22 cellular contexts compared by ENCODE assay signal in the genomic region with DNA sequence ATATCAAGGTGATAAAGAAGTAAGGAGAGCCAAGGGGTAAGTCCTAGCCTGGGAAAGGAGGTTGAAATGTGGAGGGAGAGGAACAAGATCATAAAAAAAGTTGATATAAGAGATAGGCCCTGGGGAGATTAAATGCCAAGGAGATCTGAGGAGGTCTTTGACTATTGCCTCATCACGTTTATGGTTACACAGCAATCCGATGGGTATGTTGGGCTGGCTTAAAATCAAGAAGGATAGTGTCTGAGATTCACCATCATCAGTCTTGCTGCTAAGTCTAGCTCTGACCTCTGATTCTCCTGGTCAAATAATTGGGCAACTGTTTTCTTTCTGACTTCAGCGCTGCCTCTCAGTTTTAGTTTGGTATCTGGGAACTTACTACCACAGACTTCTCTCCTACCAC.
DNase-seq lines count a peak whose midpoint lies in the region; FAIRE-seq and TF ChIP-seq lines count a peak whose summit lies in the region.
"Had no signal": no experiment of that assay in that cellular context is flagged by ENCODE, and none has a peak within 500 bp of the region (broad histone marks: within the 10 kb centered on the region; RNA-seq: fewer than 3 reads in every experiment).

No MANE protein-coding gene starts in this region.

- no peaks in the 10 kb centered on the region for H3K27me3 ChIP-seq in left ventricle myocardium inferior (ENCODE audit: low read depth)
- H3K27me3 ChIP-seq: BE2C; BLaER1 treated with 17β-estradiol and CSF1 and Interleukin-3, amounts not matched to agents 10 nM and 100 nM had no signal

- intact Hi-C loops in left ventricle myocardium inferior (cut with micrococcal nuclease) = no loop called here

- no peaks in the 10 kb centered on the region for H3K9me3 ChIP-seq in left ventricle myocardium inferior (replicated peaks)
- H3K9me3 ChIP-seq: BE2C; BLaER1 treated with 17β-estradiol and CSF1 and Interleukin-3, amounts not matched to agents 10 nM and 100 nM had no signal

- TF ChIP-seq CTCF in fibroblast of mammary gland (conservative IDR thresholded peaks at IDR 0.05; ENCODE audit: control insufficient read depth, insufficient read depth, low read depth, low read length) (no peak), left ventricle myocardium inferior (IDR thresholded peaks at IDR 0.05; ENCODE audit: borderline replicate concordance) (no peak)

- no peak for TF ChIP-seq POLR2A in GM12892 (IDR thresholded peaks at IDR 0.05; ENCODE audit: low read depth, low read length)

- H3K36me3 ChIP-seq in left ventricle myocardium inferior = no peaks in the 10 kb centered on the region
- H3K36me3 ChIP-seq: BE2C; BLaER1 treated with 17β-estradiol and CSF1 and Interleukin-3, amounts not matched to agents 10 nM and 100 nM had no signal

- no peaks in the 10 kb centered on the region for H3K4me1 ChIP-seq in left ventricle myocardium inferior
- H3K4me1 ChIP-seq: BE2C; BLaER1 treated with 17β-estradiol and CSF1 and Interleukin-3, amounts not matched to agents 10 nM and 100 nM had no signal

- DNase-seq in EH (ENCODE audit: low read depth) (peak; percentile 10), LHCN-M2 (ENCODE audit: low read depth) (peak; percentile 1), fibroblast of mammary gland (ENCODE audit: low read depth) (peak; percentile 24), skeletal muscle cell (ENCODE audit: low read depth) (peak; percentile 62), GM12892 (ENCODE audit: insufficient read length) (no peak), NCI-H2196 treated with DMSO at 0.1 percent for 48 hours (lab: John Stamatoyannopoulos, UW; ENCODE audit: unreplicated experiment) (no peak), NCI-H2081 (lab: John Stamatoyannopoulos, UW) (no peak), left ventricle myocardium inferior (no peak)
- DNase-seq: ACHN; AML-193; BE2C; CD4-positive, alpha-beta T cell; CD8-positive, alpha-beta memory T cell; DMS 273 treated with DMSO at 0.1 percent for 48 hours; DMS79; H9 had no signal

- H3K27ac ChIP-seq in left ventricle myocardium inferior (replicated peaks) = no peak overlapping the region
- H3K27ac ChIP-seq: 22Rv1; BLaER1 treated with 17β-estradiol and CSF1 and Interleukin-3, amounts not matched to agents 10 nM and 100 nM had no signal

- FAIRE-seq in GM12892 (lab: Jason Lieb, UNC) = no peak
- FAIRE-seq: A204.1, D721Med, G401.6 had no signal

- no peak overlapping the region for H3K4me3 ChIP-seq in fibroblast of mammary gland (ENCODE audit: control insufficient read depth, low read depth, low read length)
- H3K4me3 ChIP-seq in skeletal muscle cell (ENCODE audit: low read depth, low read length) = no peak overlapping the region
- no peak overlapping the region for H3K4me3 ChIP-seq in left ventricle myocardium inferior
- H3K4me3 ChIP-seq: BLaER1 treated with 17β-estradiol and CSF1 and Interleukin-3, amounts not matched to agents 10 nM and 100 nM; GM23338 had no signal

Comparison
In these comparisons a context has a peak if more than half of its experiments do, and no peak if none do; other contexts are left out.
1. DNase-seq: peak in EH (single experiment), LHCN-M2 (single experiment), fibroblast of mammary gland (single experiment) and skeletal muscle cell (single experiment); none in GM12892 (single experiment), NCI-H2196 treated with DMSO at 0.1 percent for 48 hours (single experiment), NCI-H2081 (0 of 2) and left ventricle myocardium inferior (single experiment).